In the genomic region with DNA sequence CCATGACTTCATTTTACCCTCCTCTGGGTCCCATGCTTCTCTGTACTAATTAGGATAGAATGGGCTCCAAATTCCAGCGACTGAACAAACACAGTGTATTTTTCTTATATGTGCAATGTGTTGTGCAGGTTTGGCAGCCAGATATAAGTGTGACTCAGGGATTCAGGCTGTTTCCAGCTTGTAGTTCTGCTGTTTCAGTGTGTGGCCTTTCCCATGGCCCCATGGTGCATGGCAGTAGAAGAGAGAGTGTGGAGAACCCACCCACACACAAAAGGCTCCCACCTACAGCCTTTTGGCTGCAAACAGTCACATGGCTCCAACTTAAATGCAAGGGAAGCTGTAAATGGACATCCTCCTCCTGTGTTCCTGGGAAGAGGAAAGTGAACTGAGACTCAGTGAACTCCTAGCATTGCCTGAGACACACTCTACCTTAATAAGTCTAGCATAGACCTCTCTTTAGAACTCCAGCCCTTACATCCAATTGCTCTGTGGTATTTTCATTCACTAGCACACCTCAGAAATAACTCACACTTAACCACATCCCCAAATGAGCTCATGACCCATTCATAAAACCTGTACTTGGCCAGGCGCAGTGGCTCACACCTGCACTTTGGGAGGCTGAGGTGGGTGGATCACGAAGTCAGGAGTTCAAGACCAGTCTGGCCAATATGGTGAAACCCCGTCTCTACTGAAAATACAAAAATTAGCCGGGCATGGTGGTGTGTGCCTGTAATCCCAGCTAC, we compare ENCODE assay signal across 22 cellular contexts. TPM values are rescaled to one million over a fixed set of nuclear protein-coding genes. Genes with fewer than 3 reads are reported as not detected.
DNase-seq lines count a peak whose midpoint lies in the region; ATAC-seq and TF ChIP-seq lines count a peak whose summit lies in the region.
"Had no signal": no experiment of that assay in that cellular context is flagged by ENCODE, and none has a peak within 500 bp of the region (broad histone marks: within the 10 kb centered on the region; RNA-seq: fewer than 3 reads in every experiment).

No MANE protein-coding gene starts in this region.

- intact Hi-C loops in right lobe of liver (cut with DNase I): no loop called here

- no peak for TF ChIP-seq POLR2A in right lobe of liver (IDR thresholded peaks at IDR 0.05)

- WGBS in endodermal cell (ENCODE audit: insufficient coverage in 1 of 2, insufficient read length in 1 of 2), 2 experiments: 89 to 90% methylated on average over 4 to 5 of the region's 5 CpGs
- WGBS in right lobe of liver (ENCODE audit: insufficient coverage, low coverage, low lambda C conversion rate, missing lambda C conversion rate): 76% methylated on average over 5 of the region's 5 CpGs

- no peak overlapping the region for H3K4me3 ChIP-seq in endodermal cell (ENCODE audit: low read length)
- no peak overlapping the region for H3K4me3 ChIP-seq in right lobe of liver
- H3K4me3 ChIP-seq in BE2C (ENCODE audit: low read depth, low read length): no peak overlapping the region
- H3K4me3 ChIP-seq: lower lobe of right lung had no signal

- H3K36me3 Mint-ChIP-seq in endodermal cell (ENCODE audit: low read depth): no peaks in the 10 kb centered on the region
- H3K36me3 Mint-ChIP-seq: activated naive CD8-positive, alpha-beta T cell treated with anti-CD3 and anti-CD28 coated beads, Interleukin-2, amount 10 ng/mL, durations not matched to agents 7 days and 5 days had no signal

- H3K9me3 Mint-ChIP-seq in endodermal cell: no peaks in the 10 kb centered on the region
- H3K9me3 Mint-ChIP-seq: activated CD4-positive, alpha-beta memory T cell treated with anti-CD3 and anti-CD28 coated beads, Interleukin-2, amount 10 ng/mL, durations not matched to agents 7 days and 5 days; activated naive CD8-positive, alpha-beta T cell treated with anti-CD3 and anti-CD28 coated beads, Interleukin-2, amount 10 ng/mL, durations not matched to agents 7 days and 5 days; T-helper 2 cell treated with Interferon-gamma antibody and Interleukin-4, amounts not matched to agents 5 μg/mL and 100 μg/mL, for 36 hours; WTC11 had no signal

- ATAC-seq in GM19351 (IDR thresholded peaks at IDR 0.05; ENCODE audit: unreplicated experiment) (peak; percentile 82), HG02938 (IDR thresholded peaks at IDR 0.05; ENCODE audit: unreplicated experiment) (peak; percentile 65), right lobe of liver (no peak)
- ATAC-seq: lower lobe of right lung, WTC11 had no signal

- H3K36me3 ChIP-seq in endodermal cell (ENCODE audit: control insufficient read depth, insufficient read depth, low read length): no peaks in the 10 kb centered on the region
- H3K36me3 ChIP-seq in right lobe of liver: no peaks in the 10 kb centered on the region
- no peaks in the 10 kb centered on the region for H3K36me3 ChIP-seq in BE2C
- H3K36me3 ChIP-seq: lower lobe of right lung had no signal

- H3K27ac Mint-ChIP-seq in endodermal cell: no peak overlapping the region
- H3K27ac Mint-ChIP-seq: activated CD4-positive, alpha-beta memory T cell treated with anti-CD3 and anti-CD28 coated beads, Interleukin-2, amount 10 ng/mL, durations not matched to agents 7 days and 5 days; T-helper 2 cell treated with Interferon-gamma antibody and Interleukin-4, amounts not matched to agents 5 μg/mL and 100 μg/mL, for 36 hours; WTC11 had no signal

- DNase-seq in Daoy (ENCODE audit: low read depth): peak; percentile 34
- peak; percentile 24 for DNase-seq in endodermal cell
- no peak for DNase-seq in right lobe of liver
- no peak for DNase-seq in BE2C
- no peak for DNase-seq in medulla oblongata (ENCODE audit: extremely low spot score)
- DNase-seq: activated CD4-positive, alpha-beta memory T cell treated with anti-CD3 and anti-CD28 coated beads, Interleukin-2, amount 10 ng/mL, durations not matched to agents 7 days and 5 days; activated naive CD8-positive, alpha-beta T cell treated with anti-CD3 and anti-CD28 coated beads, Interleukin-2, amount 10 ng/mL, durations not matched to agents 7 days and 5 days; Caco-2; cortex of kidney; foreskin fibroblast; hippocampal formation; IMR-90; lower lobe of right lung; MM.1S; NCI-H1694; NCI-H2227 treated with DMSO at 0.1 percent for 48 hours; nucleus accumbens had no signal

- no peaks in the 10 kb centered on the region for H3K9me3 ChIP-seq in endodermal cell (ENCODE audit: control insufficient read depth, low read length)
- H3K9me3 ChIP-seq in right lobe of liver: no peaks in the 10 kb centered on the region
- no peaks in the 10 kb centered on the region for H3K9me3 ChIP-seq in BE2C
- H3K9me3 ChIP-seq: Caco-2, lower lobe of right lung had no signal

- H3K4me1 ChIP-seq in endodermal cell (ENCODE audit: control insufficient read depth, insufficient read depth, low read length): peaks cover 14% of the 10 kb centered on the region
- H3K4me1 ChIP-seq in right lobe of liver: peaks cover 0 to 33% (median 13%) of the 10 kb centered on the region in 4 donors
- peaks cover 10% of the 10 kb centered on the region for H3K4me1 ChIP-seq in BE2C

- no peak overlapping the region for H3K27ac ChIP-seq in endodermal cell (ENCODE audit: low read depth, low read length)
- H3K27ac ChIP-seq in right lobe of liver: no peak overlapping the region
- H3K27ac ChIP-seq: HL-60, lower lobe of right lung had no signal

- H3K4me1 Mint-ChIP-seq in endodermal cell: peaks cover 15% of the 10 kb centered on the region
- H3K4me1 Mint-ChIP-seq: activated CD4-positive, alpha-beta memory T cell treated with anti-CD3 and anti-CD28 coated beads, Interleukin-2, amount 10 ng/mL, durations not matched to agents 7 days and 5 days had no signal

- TF ChIP-seq CTCF in endodermal cell (conservative IDR thresholded peaks at IDR 0.05) (no peak), right lobe of liver (IDR thresholded peaks at IDR 0.05) (no peak), BE2C (IDR thresholded peaks at IDR 0.05; ENCODE audit: low read depth, low read length) (no peak)

- H3K4me3 Mint-ChIP-seq in endodermal cell: no peak overlapping the region
- H3K4me3 Mint-ChIP-seq: activated CD4-positive, alpha-beta memory T cell treated with anti-CD3 and anti-CD28 coated beads, Interleukin-2, amount 10 ng/mL, durations not matched to agents 7 days and 5 days; activated naive CD8-positive, alpha-beta T cell treated with anti-CD3 and anti-CD28 coated beads, Interleukin-2, amount 10 ng/mL, durations not matched to agents 7 days and 5 days; T-helper 2 cell treated with Interferon-gamma antibody and Interleukin-4, amounts not matched to agents 5 μg/mL and 100 μg/mL, for 36 hours; WTC11 had no signal

- no peak overlapping the region for H3K9ac ChIP-seq in endodermal cell (ENCODE audit: extremely low read depth, low read length, poor library complexity, severe bottlenecking)

- peaks cover 7% of the 10 kb centered on the region for H3K27me3 Mint-ChIP-seq in endodermal cell (ENCODE audit: insufficient read depth)

- H3K27me3 ChIP-seq in endodermal cell (ENCODE audit: control insufficient read depth, insufficient read depth, low read length, poor library complexity, severe bottlenecking) (no peaks in the 10 kb centered on the region), right lobe of liver (no peaks in the 10 kb centered on the region), BE2C (no peaks in the 10 kb centered on the region; the same call in 1 of the 2 replicates)

RNA-seq across cellular contexts. Expression of gene KIAA0040, which starts 58.7 kb away (rescaled TPM):
- 4.7 TPM in 2 replicates for total RNA-seq in Daoy (2014; rRNA removed; shearing (Covaris generic))
- total RNA-seq in endodermal cell: 10 to 100 TPM in 1 of 2 donors, 1 to 10 TPM in 1; 9.2 to 12.9 TPM
- 4.9 TPM for polyA plus RNA-seq in endodermal cell (2013, experiment 1 of 2)
- 4.3 TPM for polyA plus RNA-seq in endodermal cell (2013, experiment 2 of 2)
- total RNA-seq in right lobe of liver: 10 to 100 TPM in 1 of 6 experiments, 1 to 10 TPM in 5; 4.6 to 13.5 (median 5.3) TPM
- polyA plus RNA-seq in BE2C (2012; ENCODE audit: insufficient read depth, insufficient read length, low read depth): not detected

Comparison
In these comparisons a context has a peak if more than half of its experiments do, and no peak if none do; other contexts are left out.
1. DNase-seq: peak in Daoy (single experiment) and endodermal cell (single experiment); none in right lobe of liver (0 of 3), BE2C (single experiment) and medulla oblongata (single experiment).
2. ATAC-seq: peak in GM19351 (single experiment) and HG02938 (single experiment); none in right lobe of liver (0 of 4).